In the genomic region with DNA sequence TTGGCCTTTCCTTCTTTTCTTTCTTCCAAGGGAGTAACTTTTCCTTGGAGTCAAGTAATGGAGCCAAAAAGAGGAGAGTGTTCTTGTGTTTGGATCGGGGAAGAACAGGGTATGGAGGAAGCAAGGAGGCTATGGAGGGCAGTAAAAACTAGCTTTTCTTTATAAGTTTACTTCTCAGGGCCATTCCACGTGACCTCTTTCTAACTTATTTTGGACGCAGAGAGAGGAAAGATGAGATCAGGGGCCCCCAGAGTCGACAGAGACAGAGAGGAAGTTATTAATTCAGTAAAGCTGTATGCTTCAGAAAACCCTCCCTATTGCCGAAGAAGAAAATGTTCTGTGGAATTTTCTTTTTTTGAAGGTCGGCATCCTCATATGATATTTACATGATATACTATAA, we compare ENCODE assay signal across 1 cellular context.
TF ChIP-seq lines count a peak whose summit lies in the region.

No MANE protein-coding gene starts in this region.

TF ChIP-seq in endothelial cell of umbilical vein, 7 proteins besides CTCF, POLR2A, EP300 and RAD21:
- TF ChIP-seq POLR2AphosphoS5 (IDR thresholded peaks at IDR 0.05; ENCODE audit: insufficient read depth, low read depth, low read length) (no peak), FOS (IDR thresholded peaks at IDR 0.05; ENCODE audit: borderline replicate concordance, insufficient read depth, low read length) (no peak), JUN (IDR thresholded peaks at IDR 0.05; ENCODE audit: borderline replicate concordance, insufficient read depth, insufficient read length, low read depth) (no peak), EZH2 (IDR thresholded peaks at IDR 0.05; ENCODE audit: borderline replicate concordance, low read depth, low read length, severe bottlenecking) (no peak), GATA2 (IDR thresholded peaks at IDR 0.05; ENCODE audit: insufficient read depth, insufficient read length, low read depth, low read length) (no peak), MYC (IDR thresholded peaks at IDR 0.05; ENCODE audit: low read depth, low read length) (no peak)
- TF ChIP-seq, protein P1, sequence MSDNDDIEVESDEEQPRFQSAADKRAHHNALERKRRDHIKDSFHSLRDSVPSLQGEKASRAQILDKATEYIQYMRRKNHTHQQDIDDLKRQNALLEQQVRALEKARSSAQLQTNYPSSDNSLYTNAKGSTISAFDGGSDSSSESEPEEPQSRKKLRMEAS (IDR thresholded peaks at IDR 0.05; ENCODE audit: insufficient read depth, insufficient read length): no peak
